In the genomic region with DNA sequence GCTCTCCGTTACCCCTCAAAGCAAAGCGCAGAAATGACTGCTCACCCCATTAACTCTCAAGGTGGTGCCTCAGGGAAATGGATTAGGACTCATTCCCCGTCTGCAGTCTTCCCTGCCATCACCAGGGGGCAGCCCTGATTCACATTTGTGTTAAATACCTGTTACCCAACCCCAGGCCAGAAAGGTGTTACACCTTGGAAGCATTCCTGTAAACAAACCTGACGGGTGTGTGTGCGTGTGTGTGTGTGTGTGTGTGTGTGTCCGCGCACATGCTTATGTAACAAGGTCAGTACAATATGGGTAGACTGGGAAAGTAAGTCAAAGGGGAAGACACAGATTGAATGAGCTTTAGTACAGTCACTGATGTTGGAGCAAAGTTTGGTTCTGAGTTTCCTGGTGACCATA, we compare ENCODE assay signal across 9 cellular contexts. TPM values are rescaled to one million over a fixed set of nuclear protein-coding genes. Genes with fewer than 3 reads are reported as not detected.
DNase-seq lines count a peak whose midpoint lies in the region; ATAC-seq and TF ChIP-seq lines count a peak whose summit lies in the region.
"Had no signal": no experiment of that assay in that cellular context is flagged by ENCODE, and none has a peak within 500 bp of the region (broad histone marks: within the 10 kb centered on the region; RNA-seq: fewer than 3 reads in every experiment).

No MANE protein-coding gene starts in this region.

- no peak overlapping the region for H3K4me3 Mint-ChIP-seq in CD8-positive, alpha-beta T cell
- no peak overlapping the region for H3K4me3 Mint-ChIP-seq in activated T-cell treated with anti-CD3 and anti-CD28 coated beads, Interleukin-2, amount 50 U/mL, for 24 hours
- no peak overlapping the region for H3K4me3 Mint-ChIP-seq in nephron progenitor cell
- H3K4me3 Mint-ChIP-seq: IgD-negative memory B cell had no signal

- TF ChIP-seq POLR2A in suprapubic skin (IDR thresholded peaks at IDR 0.05), result no peak

- peak; percentile 73 for TF ChIP-seq CTCF in CD8-positive, alpha-beta T cell (IDR thresholded peaks at IDR 0.05)
- TF ChIP-seq CTCF in OCI-LY1 (IDR thresholded peaks at IDR 0.05; ENCODE audit: low read length), result peak; percentile 88
- TF ChIP-seq CTCF in fibroblast of lung (conservative IDR thresholded peaks at IDR 0.05 in 1 of 2, IDR thresholded peaks at IDR 0.05 in 1 of 2; ENCODE audit: low read depth in 1 of 2, low read length in 2 of 2), result peak; percentile 85 to 96
- peak; percentile 73 for TF ChIP-seq CTCF in nephron progenitor cell (IDR thresholded peaks at IDR 0.05)
- peak; percentile 73 for TF ChIP-seq CTCF in suprapubic skin (IDR thresholded peaks at IDR 0.05)

- CTCF ChIA-PET in CD8-positive, alpha-beta T cell (lab: Charles Lee), result interaction anchor here (0.7 to 2.0 kb wide), 4 partner anchors 27 to 605 kb away, joined by 3 to 11 read pairs (median 3); no protein-coding TSS in a partner anchor

- no peaks in the 10 kb centered on the region for H3K9me3 ChIP-seq in CD8-positive, alpha-beta T cell (ENCODE audit: low read length)
- no peaks in the 10 kb centered on the region for H3K9me3 ChIP-seq in OCI-LY1 (ENCODE audit: low read length)
- H3K9me3 ChIP-seq in fibroblast of lung (ENCODE audit: control insufficient read depth, insufficient read depth, low read depth, low read length), result no peaks in the 10 kb centered on the region
- H3K9me3 ChIP-seq in suprapubic skin, result no peaks in the 10 kb centered on the region

- ATAC-seq in CD8-positive, alpha-beta T cell, result peak; percentile 78
- no peak for ATAC-seq in HG03196 (IDR thresholded peaks at IDR 0.05; ENCODE audit: unreplicated experiment)

- no peaks in the 10 kb centered on the region for H3K9me3 Mint-ChIP-seq in CD8-positive, alpha-beta T cell
- no peaks in the 10 kb centered on the region for H3K9me3 Mint-ChIP-seq in activated T-cell treated with anti-CD3 and anti-CD28 coated beads, Interleukin-2, amount 50 U/mL, for 24 hours
- no peaks in the 10 kb centered on the region for H3K9me3 Mint-ChIP-seq in nephron progenitor cell

- H3K4me3 ChIP-seq in CD8-positive, alpha-beta T cell (ENCODE audit: low read depth, low read length), result no peak overlapping the region
- H3K4me3 ChIP-seq in OCI-LY1 (ENCODE audit: low read depth, low read length, poor library complexity, severe bottlenecking) (no peak overlapping the region), fibroblast of lung (replicated peaks in 1 of 4; ENCODE audit: control extremely low read depth in 1 of 4, insufficient read depth in 1 of 4, low read depth in 3 of 4, low read length in 4 of 4) (no peak overlapping the region), suprapubic skin (no peak overlapping the region)

- intact Hi-C loops in CD8-positive, alpha-beta T cell (cut with DNase I, micrococcal nuclease), result loop anchor here (1.0 to 5.0 kb wide), 3 partner anchors 26 to 600 kb away; no protein-coding TSS in a partner anchor

- DNase-seq in CD8-positive, alpha-beta T cell, result peak; percentile 25 to 76 (median 62)
- DNase-seq in HT-29 (ENCODE audit: low spot score) (peak; percentile 95), fibroblast of lung (ENCODE audit: low read depth in 2 of 2) (peak; percentile 36 to 53), nephron progenitor cell (peak; percentile 82), suprapubic skin (ENCODE audit: low spot score in 2 of 2) (no peak)
- DNase-seq in activated T-cell treated with anti-CD3 and anti-CD28 coated beads, Interleukin-2, amount 50 U/mL, for 24 hours, result peak; percentile 79

- no peak overlapping the region for H3K27ac Mint-ChIP-seq in CD8-positive, alpha-beta T cell
- no peak overlapping the region for H3K27ac Mint-ChIP-seq in activated T-cell treated with anti-CD3 and anti-CD28 coated beads, Interleukin-2, amount 50 U/mL, for 24 hours
- H3K27ac Mint-ChIP-seq in nephron progenitor cell, result no peak overlapping the region
- H3K27ac Mint-ChIP-seq: IgD-negative memory B cell had no signal

- no peaks in the 10 kb centered on the region for H3K79me2 ChIP-seq in OCI-LY1 (ENCODE audit: insufficient read depth, low read length)
- no peaks in the 10 kb centered on the region for H3K79me2 ChIP-seq in fibroblast of lung (ENCODE audit: control insufficient read depth, insufficient read depth, low read length)

- H3K36me3 ChIP-seq in CD8-positive, alpha-beta T cell (ENCODE audit: insufficient read depth, low read length), result no peaks in the 10 kb centered on the region
- H3K36me3 ChIP-seq in OCI-LY1 (ENCODE audit: insufficient read depth, low read length), result no peaks in the 10 kb centered on the region
- H3K36me3 ChIP-seq in fibroblast of lung (ENCODE audit: control insufficient read depth, insufficient read depth, low read length), result no peaks in the 10 kb centered on the region
- H3K36me3 ChIP-seq in suprapubic skin, result no peaks in the 10 kb centered on the region

- no peaks in the 10 kb centered on the region for H3K9me2 ChIP-seq in OCI-LY1 (ENCODE audit: low read depth, low read length)

- peaks cover 21% of the 10 kb centered on the region for H3K27me3 Mint-ChIP-seq in CD8-positive, alpha-beta T cell (ENCODE audit: low read depth)
- peaks cover 19% of the 10 kb centered on the region for H3K27me3 Mint-ChIP-seq in activated T-cell treated with anti-CD3 and anti-CD28 coated beads, Interleukin-2, amount 50 U/mL, for 24 hours
- peaks cover 17% of the 10 kb centered on the region for H3K27me3 Mint-ChIP-seq in nephron progenitor cell (ENCODE audit: low read depth, poor library complexity)

- H3K9ac ChIP-seq in OCI-LY1 (ENCODE audit: low read length) (no peak overlapping the region), fibroblast of lung (ENCODE audit: insufficient read depth, low read length) (no peak overlapping the region)

- no peaks in the 10 kb centered on the region for H3K36me3 Mint-ChIP-seq in CD8-positive, alpha-beta T cell
- no peaks in the 10 kb centered on the region for H3K36me3 Mint-ChIP-seq in activated T-cell treated with anti-CD3 and anti-CD28 coated beads, Interleukin-2, amount 50 U/mL, for 24 hours (ENCODE audit: low read depth)
- H3K36me3 Mint-ChIP-seq in nephron progenitor cell (ENCODE audit: low read depth), result no peaks in the 10 kb centered on the region
- H3K36me3 Mint-ChIP-seq: IgD-negative memory B cell had no signal

- POLR2A ChIA-PET in CD8-positive, alpha-beta T cell (lab: Charles Lee), result no interaction called here

- no peak for TF ChIP-seq EP300 in suprapubic skin (IDR thresholded peaks at IDR 0.05)

- no peaks in the 10 kb centered on the region for H3K27me3 ChIP-seq in CD8-positive, alpha-beta T cell (ENCODE audit: insufficient read depth, low read length)
- no peaks in the 10 kb centered on the region; the same call in 1 of the 2 replicates for H3K27me3 ChIP-seq in OCI-LY1 (ENCODE audit: insufficient read depth, low read length)
- H3K27me3 ChIP-seq in fibroblast of lung (ENCODE audit: control insufficient read depth, insufficient read depth, low read length), result peaks cover 28% of the 10 kb centered on the region
- peaks cover 40% of the 10 kb centered on the region for H3K27me3 ChIP-seq in suprapubic skin

- no peaks in the 10 kb centered on the region for H3F3A ChIP-seq in OCI-LY1 (ENCODE audit: insufficient read depth, low read length)

- H2AFZ ChIP-seq in OCI-LY1 (ENCODE audit: low read length) (no peak overlapping the region), fibroblast of lung (ENCODE audit: low read length) (no peak overlapping the region)

- no peak overlapping the region for H3K4me2 ChIP-seq in OCI-LY1 (ENCODE audit: low read length)
- no peak overlapping the region for H3K4me2 ChIP-seq in fibroblast of lung (ENCODE audit: extremely low read depth, insufficient read depth, low read length)

- H4K20me1 ChIP-seq in OCI-LY1 (ENCODE audit: insufficient read depth, low read length), result no peaks in the 10 kb centered on the region
- H4K20me1 ChIP-seq in fibroblast of lung (ENCODE audit: control insufficient read depth, extremely low read depth, insufficient read depth, low read length), result no peaks in the 10 kb centered on the region

- H3K4me1 ChIP-seq in CD8-positive, alpha-beta T cell (ENCODE audit: insufficient read depth, low read length), result no peaks in the 10 kb centered on the region
- H3K4me1 ChIP-seq in OCI-LY1 (ENCODE audit: insufficient read depth, low read length, severe bottlenecking) (no peaks in the 10 kb centered on the region), fibroblast of lung (ENCODE audit: control insufficient read depth, extremely low read depth, insufficient read depth, low read length) (no peaks in the 10 kb centered on the region), suprapubic skin (peaks cover 12% of the 10 kb centered on the region)

- WGBS in suprapubic skin, result 4% methylated on average over 4 of the region's 7 CpGs

- peaks cover 6% of the 10 kb centered on the region for H3K4me1 Mint-ChIP-seq in CD8-positive, alpha-beta T cell (ENCODE audit: low read depth)
- peaks cover 7% of the 10 kb centered on the region for H3K4me1 Mint-ChIP-seq in activated T-cell treated with anti-CD3 and anti-CD28 coated beads, Interleukin-2, amount 50 U/mL, for 24 hours (ENCODE audit: low read depth)
- H3K4me1 Mint-ChIP-seq in nephron progenitor cell, result peaks cover 19% of the 10 kb centered on the region

- H3K27ac ChIP-seq in CD8-positive, alpha-beta T cell (ENCODE audit: low read depth, low read length), result no peak overlapping the region
- H3K27ac ChIP-seq in OCI-LY1 (ENCODE audit: low read depth, low read length, poor library complexity, severe bottlenecking), result no peak overlapping the region
- H3K27ac ChIP-seq in fibroblast of lung (ENCODE audit: insufficient read depth, low read length), result no peak overlapping the region
- H3K27ac ChIP-seq in suprapubic skin, result no peak overlapping the region

RNA-seq across cellular contexts. Expression of a gene that starts 6.3 kb away (rescaled TPM):
- not detected for total RNA-seq in CD8-positive, alpha-beta T cell
- 0.26 and 0.84 TPM in 2 replicates for total RNA-seq in HT-29 (2014; rRNA removed; shearing (Covaris generic))
- total RNA-seq in fibroblast of lung (not detected in 2 replicates), suprapubic skin (not detected)
- polyA plus RNA-seq in fibroblast of lung, result not detected in 2 replicates
- not detected in 2 replicates for polyA plus RNA-seq in fibroblast of lung (2012)
- polyA minus RNA-seq in fibroblast of lung (ENCODE audit: low replicate concordance), result not detected in 2 replicates
- polyA plus RNA-seq: IgD-negative memory B cell had no signal

RNA-seq across cellular contexts. Expression of a gene that starts 17.6 kb away (rescaled TPM):
- total RNA-seq in CD8-positive, alpha-beta T cell, result not detected
- total RNA-seq in HT-29 (2014; rRNA removed; shearing (Covaris generic)), result 0.69 and 1.7 TPM in 2 replicates
- total RNA-seq in fibroblast of lung, result not detected in 2 replicates
- not detected in 2 replicates for polyA plus RNA-seq in fibroblast of lung
- polyA plus RNA-seq in fibroblast of lung (2012), result not detected in 2 replicates
- polyA minus RNA-seq in fibroblast of lung (ENCODE audit: low replicate concordance), result not detected in 2 replicates
- 1 to 10 TPM in 1 of 4 donors, not detected in 3; 1.4 TPM for total RNA-seq in suprapubic skin
- polyA plus RNA-seq: IgD-negative memory B cell had no signal

Comparison
In these comparisons a context has a peak if more than half of its experiments do, and no peak if none do; other contexts are left out.
1. DNase-seq: peak in CD8-positive, alpha-beta T cell (7 of 7), HT-29 (single experiment), activated T-cell treated with anti-CD3 and anti-CD28 coated beads, Interleukin-2, amount 50 U/mL, for 24 hours (single experiment), fibroblast of lung (2 of 2) and nephron progenitor cell (single experiment); none in suprapubic skin (0 of 2).
2. Peak in every context shown above with its lines, with median percentiles within 50 percentile points of each other: CTCF ChIP-seq.